In genomic region chr1:26529405-26529654, GRCh38 we compare ENCODE assay signal across 8 cellular contexts. TPM values are rescaled to one million over a fixed set of nuclear protein-coding genes. Genes with fewer than 3 reads are reported as not detected.
A peak's percentile ranks its signal among the peaks of the same experiment; 100 is the strongest.
DNase-seq lines count a peak whose midpoint lies in the region; ATAC-seq, FAIRE-seq and TF ChIP-seq lines count a peak whose summit lies in the region.

No MANE protein-coding gene starts in this region.

- H3K36me3 ChIP-seq in IMR-90 (ENCODE audit: control insufficient read depth, insufficient read depth, low read length) (no peaks in the 10 kb centered on the region), bronchial epithelial cell (ENCODE audit: control insufficient read depth, insufficient read depth, low read length) (peaks cover 1% of the 10 kb centered on the region)

- H3K27ac ChIP-seq in IMR-90 (ENCODE audit: insufficient read depth, low read length), result no peak overlapping the region

- peaks cover 4% of the 10 kb centered on the region; the same call in 1 of the 2 replicates for H3K4me1 ChIP-seq in IMR-90 (ENCODE audit: control insufficient read depth, insufficient read depth, low read length)

- H4K91ac ChIP-seq in IMR-90 (ENCODE audit: insufficient read depth, low read depth, low read length), result no peak overlapping the region

- peak overlapping the region; percentile 68 for H3K4me3 ChIP-seq in IMR-90 (ENCODE audit: insufficient read depth, low read depth, low read length)
- H3K4me3 ChIP-seq in bronchial epithelial cell (ENCODE audit: low read depth, low read length), result peak overlapping the region; percentile 65

- H2BK120ac ChIP-seq in IMR-90 (ENCODE audit: low read depth, low read length), result no peak overlapping the region

- TF ChIP-seq RAD21 in IMR-90 (IDR thresholded peaks at IDR 0.05; ENCODE audit: low read length), result no peak

- BruUV-seq in IMR-90 (replicated peaks; lab: Mats Ljungman, UMichigan), result no TSS peak

- H3K14ac ChIP-seq in IMR-90 (replicated peaks; ENCODE audit: low read depth, low read length), result peak overlapping the region; percentile 78; the same call in 1 of the 2 replicates

- H3K9me1 ChIP-seq in IMR-90 (ENCODE audit: insufficient read depth, low read length), result peaks cover 3% of the 10 kb centered on the region; the same call in 1 of the 2 replicates

- POLR2A ChIA-PET in IMR-90 (lab: Charles Lee; ENCODE audit: unreplicated experiment), result no interaction called here

- in situ Hi-C loops in IMR-90 (cut with MboI; ENCODE audit: low sequenced_read_pairs), result no loop called here

- ATAC-seq in IMR-90 (ENCODE audit: low read depth) (no peak), GM18505 (IDR thresholded peaks at IDR 0.05; ENCODE audit: unreplicated experiment) (no peak), GM19467 (IDR thresholded peaks at IDR 0.05; ENCODE audit: unreplicated experiment) (no peak), HG03097 (IDR thresholded peaks at IDR 0.05; ENCODE audit: low FRiP score, unreplicated experiment) (no peak)

- CTCF ChIA-PET in IMR-90 (lab: Yijun Ruan, JAX), result interaction anchor here (1.2 kb wide), 1 partner anchor 10 kb away, joined by 3 read pairs; no protein-coding TSS in a partner anchor

- FAIRE-seq in bronchial epithelial cell (lab: Jason Lieb, UNC), result no peak

- no peaks in the 10 kb centered on the region for H3K36me3 Mint-ChIP-seq in CD14-positive monocyte
- H3K36me3 Mint-ChIP-seq in nephron progenitor cell (ENCODE audit: low read depth), result no peaks in the 10 kb centered on the region

- TF ChIP-seq POLR2A in IMR-90 (IDR thresholded peaks at IDR 0.05; ENCODE audit: low read depth, low read length) (no peak), GM18505 (IDR thresholded peaks at IDR 0.05; ENCODE audit: borderline replicate concordance, extremely low read depth, insufficient read depth, insufficient read length) (no peak)

- H3K27me3 Mint-ChIP-seq in CD14-positive monocyte (ENCODE audit: low read depth in 3 of 3), result peaks cover 9 to 16% (median 12%) of the 10 kb centered on the region in 3 donors
- H3K27me3 Mint-ChIP-seq in nephron progenitor cell (ENCODE audit: low read depth, poor library complexity), result peaks cover 15% of the 10 kb centered on the region

- H3K4me2 ChIP-seq in IMR-90 (ENCODE audit: low read depth, low read length), result peak overlapping the region; percentile 64

- no peaks in the 10 kb centered on the region for H3K9me3 ChIP-seq in IMR-90 (ENCODE audit: control insufficient read depth, insufficient read depth, low read length)

- peak overlapping the region; percentile 10; the same call in 1 of the 2 replicates for H3K4ac ChIP-seq in IMR-90 (ENCODE audit: low read depth, low read length)

- H3K27ac Mint-ChIP-seq in CD14-positive monocyte, result peak overlapping the region in 3 of 7 donors; percentile 56 to 86 (median 74)
- H3K27ac Mint-ChIP-seq in nephron progenitor cell, result peak overlapping the region; percentile 27

- H3K23ac ChIP-seq in IMR-90 (ENCODE audit: low read depth, low read length), result 0 out of 2 replicates have a peak overlapping the region, but pooled peaks have one; percentile 4

- WGBS in IMR-90 (ENCODE audit: extremely low coverage in 2 of 2, insufficient read length in 1 of 2), 2 experiments, result 0% methylated on average over 1 of the region's 19 CpGs; no CpG with 5 or more reads in 1 of the 2 experiments

- intact Hi-C loops in CD14-positive monocyte (cut with micrococcal nuclease) (no loop called here), IMR-90 (cut with micrococcal nuclease) (no loop called here)

- 0 out of 2 replicates have a peak overlapping the region, but pooled peaks have one; percentile 26 for H3K56ac ChIP-seq in IMR-90 (ENCODE audit: extremely low read depth, insufficient read depth, low read length)

- H2BK20ac ChIP-seq in IMR-90 (ENCODE audit: low read depth, low read length), result no peak overlapping the region

- H2AFZ ChIP-seq in IMR-90 (replicated peaks; ENCODE audit: low read length, poor library complexity), result peak overlapping the region; percentile 91

- no peak overlapping the region for H2BK15ac ChIP-seq in IMR-90 (ENCODE audit: low read depth, low read length)

- H3K4me3 Mint-ChIP-seq in CD14-positive monocyte, result peak overlapping the region; percentile 85 to 92
- H3K4me3 Mint-ChIP-seq in nephron progenitor cell, result peak overlapping the region; percentile 84

- H3K9ac ChIP-seq in IMR-90 (ENCODE audit: low read depth, low read length), result peak overlapping the region; percentile 31; the same call in 1 of the 2 replicates

- TF ChIP-seq CTCF in CD14-positive monocyte (IDR thresholded peaks at IDR 0.05), result no peak
- TF ChIP-seq CTCF in IMR-90 (conservative IDR thresholded peaks at IDR 0.05; ENCODE audit: low read depth, low read length), result no peak
- TF ChIP-seq CTCF in bronchial epithelial cell (IDR thresholded peaks at IDR 0.05; ENCODE audit: insufficient read depth, low read length, severe bottlenecking), result no peak
- TF ChIP-seq CTCF in nephron progenitor cell (IDR thresholded peaks at IDR 0.05), result no peak

- H4K20me1 ChIP-seq in IMR-90 (ENCODE audit: insufficient read depth, low read length), result no peaks in the 10 kb centered on the region

- no peak overlapping the region for H3K18ac ChIP-seq in IMR-90 (ENCODE audit: low read depth, low read length)

- no peak for DNase-seq in CD14-positive monocyte (ENCODE audit: low spot score)
- DNase-seq in IMR-90, result no peak
- DNase-seq in bronchial epithelial cell (ENCODE audit: low read depth), result no peak
- no peak for DNase-seq in nephron progenitor cell
- DNase-seq in iPS-NIHi7 (ENCODE audit: extremely low spot score), result no peak

- H3K4me1 Mint-ChIP-seq in CD14-positive monocyte (peaks cover 23% of the 10 kb centered on the region), nephron progenitor cell (peaks cover 26% of the 10 kb centered on the region)

- no peak overlapping the region for H2BK5ac ChIP-seq in IMR-90 (ENCODE audit: low read depth, low read length, poor library complexity, severe bottlenecking)

- no peak overlapping the region for H2AK5ac ChIP-seq in IMR-90 (ENCODE audit: low read depth, low read length)

- H3K79me1 ChIP-seq in IMR-90 (ENCODE audit: low read depth in 1 of 2, low read length in 2 of 2), result 0 out of 4 replicates have a peak, but pooled peaks cover 0 to 6% of the 10 kb centered on the region in 2 experiments

- H3K27me3 ChIP-seq in IMR-90 (ENCODE audit: control insufficient read depth, insufficient read depth, low read length) (peaks cover 7% of the 10 kb centered on the region), bronchial epithelial cell (ENCODE audit: control insufficient read depth, insufficient read depth, low read length) (no peaks in the 10 kb centered on the region)

- 0 out of 2 replicates have a peak overlapping the region, but pooled peaks have one; percentile 6 for H4K5ac ChIP-seq in IMR-90 (ENCODE audit: low read depth, low read length)

- peak overlapping the region; percentile 38 for H2AK9ac ChIP-seq in IMR-90 (replicated peaks; ENCODE audit: low read depth, low read length, poor library complexity)

- dilution Hi-C loops in IMR-90 (cut with HindIII; ENCODE audit: low sequenced_read_pairs, unreplicated experiment), result no loop called here

- H3K9me3 Mint-ChIP-seq in CD14-positive monocyte, result peaks cover 0 to 3% (median 0%) of the 10 kb centered on the region in 7 donors
- H3K9me3 Mint-ChIP-seq in nephron progenitor cell, result no peaks in the 10 kb centered on the region

- peak overlapping the region; percentile 77 to 84; a peak in 3 of 4 replicates for H4K8ac ChIP-seq in IMR-90 (ENCODE audit: low read depth in 2 of 2, low read length in 2 of 2)

TF ChIP-seq in IMR-90, 13 proteins besides CTCF, POLR2A, EP300 and RAD21 (continues in another document):
- TF ChIP-seq CEBPB (IDR thresholded peaks at IDR 0.05; ENCODE audit: low read depth, low read length) (no peak), MAZ (IDR thresholded peaks at IDR 0.05; ENCODE audit: borderline replicate concordance, low read depth, low read length) (no peak), BHLHE40 (IDR thresholded peaks at IDR 0.05; ENCODE audit: low read depth, low read length) (no peak), USF2 (IDR thresholded peaks at IDR 0.05; ENCODE audit: low read depth, low read length) (no peak), RFX5 (IDR thresholded peaks at IDR 0.05; ENCODE audit: low read depth, low read length) (no peak), ELK1 (IDR thresholded peaks at IDR 0.05; ENCODE audit: borderline replicate concordance, low read depth, low read length) (no peak), SMC3 (IDR thresholded peaks at IDR 0.05; ENCODE audit: low read depth, low read length) (no peak), MAFK (IDR thresholded peaks at IDR 0.05; ENCODE audit: low read depth, low read length) (no peak), MXI1 (IDR thresholded peaks at IDR 0.05; ENCODE audit: borderline replicate concordance, low read depth, low read length) (no peak), CHD1 (IDR thresholded peaks at IDR 0.05; ENCODE audit: low read depth, low read length) (no peak), RCOR1 (IDR thresholded peaks at IDR 0.05; ENCODE audit: insufficient replicate concordance, low read length) (no peak)

RNA-seq across cellular contexts. Expression of gene RPS6KA1, which starts 0.2 kb away (rescaled TPM):
- 100 to 1,000 TPM; 188 to 189 TPM for polyA plus RNA-seq in CD14-positive monocyte
- 4.2 and 6.3 TPM in 2 replicates for total RNA-seq in IMR-90 (2012; rRNA removed)
- 3.6 and 3.8 TPM in 2 replicates for polyA plus RNA-seq in IMR-90 (2012; rRNA removed)
- polyA plus RNA-seq in IMR-90 (2012; cell fraction: cytosol; rRNA removed), result 2.7 and 3.6 TPM in 2 replicates
- polyA plus RNA-seq in IMR-90 (2012; cell fraction: nucleus; rRNA removed; ENCODE audit: low replicate concordance), result 3.0 and 4.7 TPM in 2 replicates
- 35.5 and 61.3 TPM in 2 replicates for total RNA-seq in bronchial epithelial cell

RNA-seq across cellular contexts. Expression of gene HMGN2, which starts 57.1 kb away (rescaled TPM):
- polyA plus RNA-seq in CD14-positive monocyte (100 to 1,000 TPM; 555 to 575 TPM), IMR-90 (2012; rRNA removed) (460 and 505 TPM in 2 replicates)
- total RNA-seq in IMR-90 (2012; rRNA removed) (367 and 481 TPM in 2 replicates), bronchial epithelial cell (87.9 and 283 TPM in 2 replicates)
- 228 and 231 TPM in 2 replicates for polyA plus RNA-seq in IMR-90 (2012; cell fraction: cytosol; rRNA removed)
- polyA plus RNA-seq in IMR-90 (2012; cell fraction: nucleus; rRNA removed; ENCODE audit: low replicate concordance), result 76.8 and 308 TPM in 2 replicates
